In genomic region chr3:46934067-46934466, GRCh38 we compare ENCODE assay signal across 12 cellular contexts. TPM values are rescaled to one million over a fixed set of nuclear protein-coding genes. Genes with fewer than 3 reads are reported as not detected.
DNase-seq lines count a peak whose midpoint lies in the region; TF ChIP-seq lines count a peak whose summit lies in the region.
"Had no signal": no experiment of that assay in that cellular context is flagged by ENCODE, and none has a peak within 500 bp of the region (broad histone marks: within the 10 kb centered on the region; RNA-seq: fewer than 3 reads in every experiment).

No MANE protein-coding gene starts in this region.

- no peaks in the 10 kb centered on the region for H3K9me3 Mint-ChIP-seq in endothelial cell (ENCODE audit: unreplicated experiment)
- H3K9me3 Mint-ChIP-seq: activated naive CD4-positive, alpha-beta T cell treated with anti-CD3 and anti-CD28 coated beads, Interleukin-2, amount 50 U/mL, for 24 hours had no signal

- peak; percentile 59 for DNase-seq in activated effector memory CD4-positive, alpha-beta T cell treated with anti-CD3 and anti-CD28 coated beads, Interleukin-2, amount 50 U/mL, for 16 hours
- DNase-seq in activated effector memory CD4-positive, alpha-beta T cell treated with Interleukin-2 at 50 U/mL for 16 hours = no peak
- DNase-seq in epithelial cell of prostate (ENCODE audit: low read depth, low spot score) (no peak), vagina (ENCODE audit: extremely low spot score in 2 of 2) (no peak), endothelial cell (ENCODE audit: low spot score) (no peak), DMS53 (lab: John Stamatoyannopoulos, UW) (no peak), T-helper 1 cell (no peak)
- DNase-seq: activated CD4-positive, alpha-beta T cell treated with anti-CD3 and anti-CD28 coated beads for 1 hour; effector memory CD8-positive, alpha-beta T cell; NCI-H1694 had no signal

- no peak overlapping the region for H3K4me3 Mint-ChIP-seq in endothelial cell (ENCODE audit: unreplicated experiment)
- H3K4me3 Mint-ChIP-seq: activated naive CD4-positive, alpha-beta T cell treated with anti-CD3 and anti-CD28 coated beads, Interleukin-2, amount 50 U/mL, for 24 hours had no signal

- H3K27me3 Mint-ChIP-seq in endothelial cell (ENCODE audit: unreplicated experiment) = peaks cover under 1% of the 10 kb centered on the region
- H3K27me3 Mint-ChIP-seq: activated naive CD4-positive, alpha-beta T cell treated with anti-CD3 and anti-CD28 coated beads, Interleukin-2, amount 50 U/mL, for 24 hours; effector memory CD8-positive, alpha-beta T cell had no signal

- H3K4me1 ChIP-seq in neutrophil (ENCODE audit: control insufficient read depth in 1 of 2, insufficient read depth in 1 of 2, low read depth in 1 of 2, low read length in 1 of 2) (peaks cover 97 to 100% of the 10 kb centered on the region in 2 experiments), vagina (peaks cover 82% of the 10 kb centered on the region)

- no peaks in the 10 kb centered on the region for H3K36me3 ChIP-seq in neutrophil
- H3K36me3 ChIP-seq in vagina = peaks cover 0 to 15% of the 10 kb centered on the region in 2 donors

- intact Hi-C loops in vagina (cut with DNase I) = no loop called here

- no peak overlapping the region for H3K27ac Mint-ChIP-seq in endothelial cell (ENCODE audit: unreplicated experiment)

- H3K4me3 ChIP-seq in neutrophil (ENCODE audit: low read depth in 1 of 2, low read length in 1 of 2) (no peak overlapping the region), vagina (no peak overlapping the region)

- peaks cover 32% of the 10 kb centered on the region for H3K4me1 Mint-ChIP-seq in endothelial cell (ENCODE audit: unreplicated experiment)

- H3K27me3 ChIP-seq in neutrophil (no peaks in the 10 kb centered on the region), vagina (no peaks in the 10 kb centered on the region)

- TF ChIP-seq CTCF in neutrophil (IDR thresholded peaks at IDR 0.05) (no peak), vagina (IDR thresholded peaks at IDR 0.05) (no peak), endothelial cell (IDR thresholded peaks at IDR 0.05; ENCODE audit: unreplicated experiment) (no peak)

- H3K27ac ChIP-seq in epithelial cell of prostate (peak overlapping the region; percentile 98), neutrophil (peak overlapping the region; percentile 83), vagina (peak overlapping the region; percentile 73)

- no peak for TF ChIP-seq POLR2A in vagina (IDR thresholded peaks at IDR 0.05)

- peaks cover 10% of the 10 kb centered on the region for H3K36me3 Mint-ChIP-seq in endothelial cell (ENCODE audit: low read depth, unreplicated experiment)

- H3K9me3 ChIP-seq in neutrophil (no peaks in the 10 kb centered on the region), vagina (no peaks in the 10 kb centered on the region)

RNA-seq across cellular contexts. Expression of gene CCDC12, which starts 42.5 kb away (rescaled TPM):
- 55.5 TPM for total RNA-seq in vagina
- total RNA-seq in endothelial cell (ENCODE audit: unreplicated experiment) = 36.3 TPM

RNA-seq across cellular contexts. Expression of gene NBEAL2, which starts 45.4 kb away (rescaled TPM):
- 227 TPM for total RNA-seq in vagina
- total RNA-seq in endothelial cell (ENCODE audit: unreplicated experiment) = 202 TPM

RNA-seq across cellular contexts. Expression of gene PTH1R, which starts 56.5 kb away (rescaled TPM):
- total RNA-seq in vagina = 13.0 TPM
- total RNA-seq in endothelial cell (ENCODE audit: unreplicated experiment) = 6.2 TPM
